ENCODE assay signal across 20 cellular contexts in the genomic region with DNA sequence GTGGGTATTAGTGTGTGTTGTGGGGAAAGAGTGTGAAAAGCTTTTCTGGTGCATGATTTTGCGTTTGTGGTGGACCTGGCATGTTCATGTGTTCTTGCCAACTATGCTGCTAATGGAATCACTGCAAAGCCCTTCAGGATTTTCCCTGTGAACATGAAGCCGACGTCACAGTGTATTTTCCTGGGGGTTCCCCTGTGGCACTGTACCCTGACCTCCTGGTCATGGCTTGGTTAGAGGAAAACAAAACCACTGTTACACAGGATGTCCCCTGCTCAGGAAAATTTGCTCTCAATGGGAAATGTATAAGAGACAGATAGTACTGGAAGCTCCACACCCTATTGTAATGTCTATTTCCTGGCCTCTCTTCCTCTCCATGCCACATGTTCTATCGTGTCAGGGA. TPM values are rescaled to one million over a fixed set of nuclear protein-coding genes. Genes with fewer than 3 reads are reported as not detected.
"Had no signal": no experiment of that assay in that cellular context is flagged by ENCODE, and none has a peak within 500 bp of the region (broad histone marks: within the 10 kb centered on the region; RNA-seq: fewer than 3 reads in every experiment).

No MANE protein-coding gene starts in this region.

- H3K36me3 ChIP-seq: pancreas, upper lobe of left lung had no signal

- H3K9me3 ChIP-seq: pancreas, testis, upper lobe of left lung had no signal

- H3K27me3 ChIP-seq: pancreas, testis, upper lobe of left lung had no signal

- H3K4me3 ChIP-seq: lung, pancreas, skin epidermis, testis, upper lobe of left lung had no signal

- ATAC-seq: activated T-cell treated with anti-CD3 and anti-CD28 coated beads, Interleukin-2, amount 50 U/mL, for 72 hours; naive thymus-derived CD4-positive, alpha-beta T cell; stimulated activated naive CD8-positive, alpha-beta T cell treated with anti-CD3 and anti-CD28 coated beads, Interleukin-15, Interleukin-2, amounts not matched to agents 100 U/mL and 50 U/mL, for 24 hours had no signal

- DNase-seq: activated CD4-positive, alpha-beta T cell treated with anti-CD3 and anti-CD28 coated beads, Interleukin-2, amount 10 ng/mL, durations not matched to agents 7 days and 5 days; activated CD8-positive, alpha-beta memory T cell treated with anti-CD3 and anti-CD28 coated beads, Interleukin-2, amount 50 U/mL, for 48 hours; activated gamma-delta T cell treated with Interleukin-2 at 50 U/mL for 16 hours; activated T-cell treated with anti-CD3 and anti-CD28 coated beads, Interleukin-2, amount 50 U/mL, for 72 hours; amniotic stem cell; cortex of kidney; effector memory CD4-positive, alpha-beta T cell; hypothalamus; kidney glomerular epithelial cell; naive thymus-derived CD4-positive, alpha-beta T cell; pancreas; stimulated activated CD4-positive, alpha-beta T cell treated with anti-CD3 and anti-CD28 coated beads, Interleukin-4, amount 100 ng/mL, for 4 hours; stimulated activated CD8-positive, alpha-beta memory T cell treated with anti-CD3 and anti-CD28 coated beads, Interleukin-4, amount 100 ng/mL, for 48 hours; stimulated activated naive CD8-positive, alpha-beta T cell treated with anti-CD3 and anti-CD28 coated beads, Interleukin-15, Interleukin-2, amounts not matched to agents 100 U/mL and 50 U/mL, for 24 hours; SW 1271; testis; upper lobe of left lung had no signal

- H3K27ac ChIP-seq: upper lobe of left lung had no signal

RNA-seq across cellular contexts. Expression of gene TSHZ2, which starts 19.6 kb away (rescaled TPM):
- total RNA-seq: SK-MEL-5 had no signal
